ENCODE assay signal across 8 cellular contexts in the genomic region with DNA sequence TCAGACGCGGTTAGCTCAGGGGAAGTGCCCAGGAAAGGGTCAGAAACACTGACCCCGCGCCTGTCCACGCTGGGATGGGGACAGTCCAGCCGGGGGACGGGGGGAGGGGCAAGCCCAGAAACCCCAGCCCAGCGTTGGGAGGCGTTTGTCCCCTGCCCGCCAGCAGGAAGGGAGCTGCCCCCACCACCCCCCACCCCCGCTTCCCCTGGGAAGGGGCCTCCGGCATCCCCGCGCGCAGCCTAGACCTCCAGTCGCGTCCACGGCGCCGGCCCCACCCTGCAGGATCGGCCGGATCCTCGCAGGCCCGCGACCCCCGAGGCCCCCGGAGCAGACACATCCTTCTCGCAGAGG. TPM values are rescaled to one million over a fixed set of nuclear protein-coding genes. Genes with fewer than 3 reads are reported as not detected.
A peak's percentile ranks its signal among the peaks of the same experiment; 100 is the strongest.
DNase-seq lines count a peak whose midpoint lies in the region; ATAC-seq, FAIRE-seq and TF ChIP-seq lines count a peak whose summit lies in the region.

No MANE protein-coding gene starts in this region.

- H3K4me1 Mint-ChIP-seq in chondrocyte (ENCODE audit: low read depth): peaks cover 30% of the 10 kb centered on the region

- H3K9ac ChIP-seq in mucosa of stomach (ENCODE audit: low read length): peak overlapping the region; percentile 76

- no peaks in the 10 kb centered on the region for H3K9me3 ChIP-seq in mucosa of stomach (ENCODE audit: control insufficient read depth, low read length)

- H3K9me3 Mint-ChIP-seq in chondrocyte (ENCODE audit: low read depth): no peaks in the 10 kb centered on the region

- no peak for TF ChIP-seq CTCF in chondrocyte (IDR thresholded peaks at IDR 0.05)

- peak overlapping the region; percentile 78 for H3K4me3 ChIP-seq in mucosa of stomach (ENCODE audit: low read length)

- DNase-seq in AG20443 (ENCODE audit: low spot score) (peak; percentile 37), chondrocyte (ENCODE audit: low spot score) (no peak), NCI-H345 treated with DMSO at 0.1 percent for 48 hours (lab: John Stamatoyannopoulos, UW; ENCODE audit: unreplicated experiment) (no peak), urothelium cell line (ENCODE audit: low spot score) (no peak), iPS-NIHi11 (ENCODE audit: low spot score) (no peak)

- ATAC-seq in HG03354 (IDR thresholded peaks at IDR 0.05; ENCODE audit: poor library complexity, severe bottlenecking, unreplicated experiment) (peak; percentile 18), HG03025 (IDR thresholded peaks at IDR 0.05; ENCODE audit: low FRiP score, unreplicated experiment) (no peak)

- no peak for FAIRE-seq in urothelium cell line (lab: Jason Lieb, UNC)

- H3K27me3 Mint-ChIP-seq in chondrocyte (ENCODE audit: low read depth): no peaks in the 10 kb centered on the region

- no peaks in the 10 kb centered on the region for H3K27me3 ChIP-seq in mucosa of stomach (ENCODE audit: control insufficient read depth, insufficient read depth, low read length)

- H3K36me3 Mint-ChIP-seq in chondrocyte (ENCODE audit: low read depth): peaks cover 7% of the 10 kb centered on the region

- H3K4me3 Mint-ChIP-seq in chondrocyte (ENCODE audit: unreplicated experiment): peak overlapping the region; percentile 89

- peak overlapping the region; percentile 74 for H3K27ac Mint-ChIP-seq in chondrocyte (ENCODE audit: unreplicated experiment)

- no peaks in the 10 kb centered on the region for H3K36me3 ChIP-seq in mucosa of stomach (ENCODE audit: control insufficient read depth, insufficient read depth, low read length)

- peaks cover 31% of the 10 kb centered on the region for H3K4me1 ChIP-seq in mucosa of stomach (ENCODE audit: control insufficient read depth, insufficient read depth, low read length)

RNA-seq across cellular contexts. Expression of a gene that starts 0.3 kb away (rescaled TPM):
- total RNA-seq in chondrocyte: 83.7 to 107 TPM (median 99.6 TPM) in 3 replicates

RNA-seq across cellular contexts. Expression of a gene that starts 20.5 kb away (rescaled TPM):
- total RNA-seq in chondrocyte: 0.29 to 1.6 TPM (median 1.4 TPM) in 3 replicates

RNA-seq across cellular contexts. Expression of a gene that starts 22.5 kb away (rescaled TPM):
- total RNA-seq in chondrocyte: 63.1 to 85.1 TPM (median 77.2 TPM) in 3 replicates

RNA-seq across cellular contexts. Expression of a gene that starts 33.7 kb away (rescaled TPM):
- total RNA-seq in chondrocyte: 69.4 to 98.0 TPM (median 70.7 TPM) in 3 replicates
